Comparison of ENCODE assay signal across 38 cellular contexts in genomic region chr6:118611334-118611733, GRCh38.
"Had no signal": no experiment of that assay in that cellular context is flagged by ENCODE, and none has a peak within 500 bp of the region (broad histone marks: within the 10 kb centered on the region; RNA-seq: fewer than 3 reads in every experiment).

No MANE protein-coding gene starts in this region.

- H3K4me3 ChIP-seq: adrenal gland, body of pancreas, breast epithelium had no signal

- H3K27me3 ChIP-seq: adrenal gland, body of pancreas, brain microvascular endothelial cell, breast epithelium had no signal

- H3K27ac ChIP-seq: adrenal gland, body of pancreas, brain microvascular endothelial cell, breast epithelium, VCaP had no signal

- H3K27me3 Mint-ChIP-seq: activated B cell treated with CpG ODN at 0.5 μM for 24 hours; activated CD4-positive, alpha-beta memory T cell treated with anti-CD3 and anti-CD28 coated beads for 36 hours; activated CD4-positive, alpha-beta T cell treated with anti-CD3 and anti-CD28 coated beads, Interleukin-2, amount 10 ng/mL, durations not matched to agents 24 days and 14 days; activated CD8-positive, alpha-beta T cell treated with anti-CD3 and anti-CD28 coated beads for 36 hours; activated naive CD8-positive, alpha-beta T cell treated with anti-CD3 and anti-CD28 coated beads for 36 hours; activated T-helper 17 cell treated with anti-CD3 and anti-CD28 coated beads, Interleukin-2, amount 50 U/mL, for 72 hours had no signal

- ATAC-seq: activated CD8-positive, alpha-beta T cell treated with anti-CD3 and anti-CD28 coated beads for 36 hours; activated naive CD4-positive, alpha-beta T cell treated with anti-CD3 and anti-CD28 coated beads, Interleukin-2, amount 50 U/mL, for 72 hours; activated T-cell treated with anti-CD3 and anti-CD28 coated beads, Interleukin-2, amount 50 U/mL, for 4 hours; activated T-cell treated with anti-CD3 and anti-CD28 coated beads, Interleukin-2, amount 50 U/mL, for 72 hours; activated T-helper 17 cell treated with anti-CD3 and anti-CD28 coated beads, Interleukin-2, amount 50 U/mL, for 72 hours; body of pancreas had no signal

- H3K4me1 ChIP-seq: breast epithelium had no signal

- H3K4me3 Mint-ChIP-seq: activated B cell treated with CpG ODN at 0.5 μM for 24 hours; activated CD4-positive, alpha-beta memory T cell treated with anti-CD3 and anti-CD28 coated beads for 36 hours; activated CD4-positive, alpha-beta T cell treated with anti-CD3 and anti-CD28 coated beads, Interleukin-2, amount 10 ng/mL, durations not matched to agents 24 days and 14 days; activated CD8-positive, alpha-beta T cell treated with anti-CD3 and anti-CD28 coated beads for 36 hours; activated naive CD4-positive, alpha-beta T cell treated with anti-CD3 and anti-CD28 coated beads for 36 hours; activated naive CD8-positive, alpha-beta T cell treated with anti-CD3 and anti-CD28 coated beads for 36 hours; activated T-cell treated with anti-CD3 and anti-CD28 coated beads, Interleukin-2, amount 50 U/mL, for 4 hours; activated T-cell treated with anti-CD3 and anti-CD28 coated beads, Interleukin-2, amount 50 U/mL, for 72 hours; activated T-helper 1 cell treated with anti-CD3 and anti-CD28 coated beads, Interleukin-12 subunit alpha, Interleukin-12 subunit beta, Interleukin-2, Interleukin-4 antibody, amounts not matched to agents 30 ng/mL and 10 ng/mL and 1 ng/mL, durations not matched to agents 14 hours and 24 hours and 36 hours; activated T-helper 17 cell treated with anti-CD3 and anti-CD28 coated beads, Interleukin-2, amount 50 U/mL, for 72 hours; T-helper 1 cell treated with Interleukin-12 subunit alpha and Interleukin-12 subunit beta and Interleukin-4 antibody, amounts not matched to agents 30 μg/mL and 1 μg/mL, for 36 hours; T-helper 2 cell treated with Interferon-gamma antibody and Interleukin-4, amounts not matched to agents 5 μg/mL and 100 μg/mL, for 36 hours had no signal

- H3K9me3 Mint-ChIP-seq: activated CD4-positive, alpha-beta T cell treated with anti-CD3 and anti-CD28 coated beads, Interleukin-2, amount 10 ng/mL, durations not matched to agents 24 days and 14 days; activated T-helper 17 cell treated with anti-CD3 and anti-CD28 coated beads, Interleukin-2, amount 50 U/mL, for 72 hours had no signal

- H3K36me3 ChIP-seq: adrenal gland, brain microvascular endothelial cell, breast epithelium had no signal

- FAIRE-seq: astrocyte, TTC549 had no signal

- H3K9me3 ChIP-seq: body of pancreas had no signal

- H3K27ac Mint-ChIP-seq: activated B cell treated with CpG ODN at 0.5 μM for 24 hours; activated CD4-positive, alpha-beta memory T cell treated with anti-CD3 and anti-CD28 coated beads for 36 hours; activated CD4-positive, alpha-beta T cell treated with anti-CD3 and anti-CD28 coated beads, Interleukin-2, amount 10 ng/mL, durations not matched to agents 24 days and 14 days; activated CD8-positive, alpha-beta T cell treated with anti-CD3 and anti-CD28 coated beads for 36 hours; activated naive CD4-positive, alpha-beta T cell treated with anti-CD3 and anti-CD28 coated beads for 36 hours; activated naive CD4-positive, alpha-beta T cell treated with anti-CD3 and anti-CD28 coated beads, Interleukin-2, amount 50 U/mL, for 72 hours; activated naive CD8-positive, alpha-beta T cell treated with anti-CD3 and anti-CD28 coated beads for 36 hours; T-helper 1 cell treated with Interleukin-12 subunit alpha and Interleukin-12 subunit beta and Interleukin-4 antibody, amounts not matched to agents 30 μg/mL and 1 μg/mL, for 36 hours; T-helper 2 cell treated with Interferon-gamma antibody and Interleukin-4, amounts not matched to agents 5 μg/mL and 100 μg/mL, for 36 hours had no signal

- DNase-seq: activated B cell treated with CpG ODN at 0.5 μM for 24 hours; activated CD4-positive, alpha-beta memory T cell treated with anti-CD3 and anti-CD28 coated beads for 36 hours; activated CD4-positive, alpha-beta T cell treated with anti-CD3 and anti-CD28 coated beads for 4 hours; activated CD4-positive, alpha-beta T cell treated with anti-CD3 and anti-CD28 coated beads, Interleukin-2, amount 10 ng/mL, durations not matched to agents 24 days and 14 days; activated CD4-positive, alpha-beta T cell treated with anti-CD3 and anti-CD28 coated beads, Interleukin-2, amount 50 U/mL, for 1 hour; activated CD4-positive, alpha-beta T cell treated with anti-CD3 and anti-CD28 coated beads, Interleukin-2, amount 50 U/mL, for 4 hours; activated CD4-positive, CD25-positive, alpha-beta regulatory T cell treated with anti-CD3 and anti-CD28 coated beads, Interleukin-2, amount 50 U/mL, for 72 hours; activated CD8-positive, alpha-beta memory T cell treated with anti-CD3 and anti-CD28 coated beads, Interleukin-2, amount 50 U/mL, for 4 hours; activated CD8-positive, alpha-beta T cell treated with anti-CD3 and anti-CD28 coated beads for 36 hours; activated effector memory CD4-positive, alpha-beta T cell treated with anti-CD3 and anti-CD28 coated beads, Interleukin-2, amount 50 U/mL, for 16 hours; activated gamma-delta T cell treated with Interleukin-2 at 50 U/mL for 16 hours; activated naive CD4-positive, alpha-beta T cell; activated naive CD4-positive, alpha-beta T cell treated with anti-CD3 and anti-CD28 coated beads for 36 hours; activated naive CD4-positive, alpha-beta T cell treated with anti-CD3 and anti-CD28 coated beads, Interleukin-2, amount 50 U/mL, for 16 hours; activated naive CD8-positive, alpha-beta T cell treated with anti-CD3 and anti-CD28 coated beads for 36 hours; activated T-cell treated with anti-CD3 and anti-CD28 coated beads for 4 hours; activated T-cell treated with anti-CD3 and anti-CD28 coated beads, Interleukin-2, amount 50 U/mL, for 1 hour; activated T-cell treated with anti-CD3 and anti-CD28 coated beads, Interleukin-2, amount 50 U/mL, for 4 hours; activated T-cell treated with anti-CD3 and anti-CD28 coated beads, Interleukin-2, amount 50 U/mL, for 72 hours; adrenal gland; amniotic stem cell; aorta; body of pancreas; brain microvascular endothelial cell; central memory CD4-positive, alpha-beta T cell; cerebellar nuclear complex; T-helper 1 cell; T-helper 2 cell; T-helper 9 cell had no signal
